ENCODE assay signal across 5 cellular contexts in the genomic region with DNA sequence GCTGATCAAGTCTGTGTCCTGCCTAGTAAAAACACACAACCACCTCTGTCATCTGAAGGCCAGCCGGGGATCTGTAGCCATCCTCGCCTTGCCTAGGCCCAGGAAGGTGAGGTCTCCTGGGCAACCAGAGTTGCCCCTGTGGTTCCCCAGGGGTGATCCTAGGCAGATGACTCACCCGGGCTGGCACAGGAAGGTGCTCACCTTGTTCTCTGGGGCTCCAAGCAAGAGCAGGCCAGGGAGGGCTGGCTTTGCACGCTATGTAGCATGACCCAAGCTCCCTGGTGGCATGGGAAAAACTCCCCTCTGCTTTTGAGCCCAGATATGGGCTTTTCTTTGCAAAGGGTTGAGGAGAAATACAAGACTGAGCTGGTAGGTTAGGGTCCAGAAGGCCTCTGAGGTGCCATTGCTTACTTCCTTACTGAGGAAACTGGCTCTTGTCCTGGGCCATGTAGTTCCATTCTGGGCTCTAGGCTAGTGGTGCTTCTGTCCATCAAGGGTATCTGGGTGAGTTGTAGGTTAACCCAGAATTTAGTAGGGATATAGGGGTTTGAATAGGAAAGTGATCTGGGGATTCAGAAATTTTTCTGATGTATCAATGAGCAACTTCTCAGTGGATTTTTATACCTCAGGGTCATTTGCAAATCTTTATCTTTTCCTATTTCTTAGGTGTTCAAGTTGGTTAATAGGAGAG.
A peak's percentile ranks its signal among the peaks of the same experiment; 100 is the strongest.
TF ChIP-seq lines count a peak whose summit lies in the region.

No MANE protein-coding gene starts in this region.

TF ChIP-seq in SK-N-SH treated with all-trans-retinoic acid at 6 μM for 48 hours, 23 proteins besides CTCF, POLR2A, EP300 and RAD21 (continues in another document):
- TF ChIP-seq ZFP30 (CRISPR knock-in tag; IDR thresholded peaks at IDR 0.05): no peak
- TF ChIP-seq, protein P1, sequence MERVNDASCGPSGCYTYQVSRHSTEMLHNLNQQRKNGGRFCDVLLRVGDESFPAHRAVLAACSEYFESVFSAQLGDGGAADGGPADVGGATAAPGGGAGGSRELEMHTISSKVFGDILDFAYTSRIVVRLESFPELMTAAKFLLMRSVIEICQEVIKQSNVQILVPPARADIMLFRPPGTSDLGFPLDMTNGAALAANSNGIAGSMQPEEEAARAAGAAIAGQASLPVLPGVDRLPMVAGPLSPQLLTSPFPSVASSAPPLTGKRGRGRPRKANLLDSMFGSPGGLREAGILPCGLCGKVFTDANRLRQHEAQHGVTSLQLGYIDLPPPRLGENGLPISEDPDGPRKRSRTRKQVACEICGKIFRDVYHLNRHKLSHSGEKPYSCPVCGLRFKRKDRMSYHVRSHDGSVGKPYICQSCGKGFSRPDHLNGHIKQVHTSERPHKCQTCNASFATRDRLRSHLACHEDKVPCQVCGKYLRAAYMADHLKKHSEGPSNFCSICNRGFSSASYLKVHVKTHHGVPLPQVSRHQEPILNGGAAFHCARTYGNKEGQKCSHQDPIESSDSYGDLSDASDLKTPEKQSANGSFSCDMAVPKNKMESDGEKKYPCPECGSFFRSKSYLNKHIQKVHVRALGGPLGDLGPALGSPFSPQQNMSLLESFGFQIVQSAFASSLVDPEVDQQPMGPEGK (CRISPR knock-in tag; IDR thresholded peaks at IDR 0.05; ENCODE audit: borderline replicate concordance): no peak
- TF ChIP-seq OSR1 (CRISPR knock-in tag; IDR thresholded peaks at IDR 0.05): no peak
- no peak for TF ChIP-seq RARB (CRISPR knock-in tag; IDR thresholded peaks at IDR 0.05)
- no peak for TF ChIP-seq GLIS3 (CRISPR knock-in tag; IDR thresholded peaks at IDR 0.05)
- no peak for TF ChIP-seq ARNTL (CRISPR knock-in tag; IDR thresholded peaks at IDR 0.05; ENCODE audit: borderline replicate concordance, low read depth)
- TF ChIP-seq PPARA (CRISPR knock-in tag; IDR thresholded peaks at IDR 0.05; ENCODE audit: borderline replicate concordance): no peak
- no peak for TF ChIP-seq BACH2 (CRISPR knock-in tag; IDR thresholded peaks at IDR 0.05; ENCODE audit: borderline replicate concordance)
- no peak for TF ChIP-seq ESRRG (CRISPR knock-in tag; IDR thresholded peaks at IDR 0.05)
- TF ChIP-seq ISL1 (CRISPR knock-in tag; IDR thresholded peaks at IDR 0.05): no peak

TF ChIP-seq in SK-N-SH, 30 proteins besides CTCF, POLR2A, EP300 and RAD21:
- no peak for TF ChIP-seq YY1 (IDR thresholded peaks at IDR 0.05; ENCODE audit: low read depth)
- TF ChIP-seq MEF2A (IDR thresholded peaks at IDR 0.05; ENCODE audit: borderline replicate concordance, low read depth): no peak
- no peak for TF ChIP-seq SIN3A (IDR thresholded peaks at IDR 0.05; ENCODE audit: borderline replicate concordance, low read depth, low read length)
- TF ChIP-seq MXI1 (IDR thresholded peaks at IDR 0.05; ENCODE audit: low read depth, low read length): no peak
- TF ChIP-seq POLR2AphosphoS5 (IDR thresholded peaks at IDR 0.05; ENCODE audit: low read depth, low read length): no peak
- TF ChIP-seq, protein P2, sequence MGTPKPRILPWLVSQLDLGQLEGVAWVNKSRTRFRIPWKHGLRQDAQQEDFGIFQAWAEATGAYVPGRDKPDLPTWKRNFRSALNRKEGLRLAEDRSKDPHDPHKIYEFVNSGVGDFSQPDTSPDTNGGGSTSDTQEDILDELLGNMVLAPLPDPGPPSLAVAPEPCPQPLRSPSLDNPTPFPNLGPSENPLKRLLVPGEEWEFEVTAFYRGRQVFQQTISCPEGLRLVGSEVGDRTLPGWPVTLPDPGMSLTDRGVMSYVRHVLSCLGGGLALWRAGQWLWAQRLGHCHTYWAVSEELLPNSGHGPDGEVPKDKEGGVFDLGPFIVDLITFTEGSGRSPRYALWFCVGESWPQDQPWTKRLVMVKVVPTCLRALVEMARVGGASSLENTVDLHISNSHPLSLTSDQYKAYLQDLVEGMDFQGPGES (IDR thresholded peaks at IDR 0.05; ENCODE audit: low read depth, low read length): no peak
- TF ChIP-seq SMC3 (IDR thresholded peaks at IDR 0.05; ENCODE audit: low read depth, low read length): no peak

TF ChIP-seq in HCT116, 20 proteins besides CTCF, POLR2A, EP300 and RAD21:
- TF ChIP-seq ZFX (IDR thresholded peaks at IDR 0.05): no peak
- 0 out of 2 replicates have a peak, but pooled peaks have one; percentile 16 for TF ChIP-seq POLR2AphosphoS5 (IDR thresholded peaks at IDR 0.05; ENCODE audit: low read depth, low read length)
- TF ChIP-seq ELF1 (IDR thresholded peaks at IDR 0.05; ENCODE audit: borderline replicate concordance, low read depth): no peak
- no peak for TF ChIP-seq YY1 (IDR thresholded peaks at IDR 0.05; ENCODE audit: extremely low read depth, insufficient replicate concordance, low read depth, low read length)
- no peak for TF ChIP-seq EZH2 (IDR thresholded peaks at IDR 0.05)

TF ChIP-seq in K562, 482 proteins besides CTCF, POLR2A, EP300 and RAD21:
- TF ChIP-seq XRCC3 (IDR thresholded peaks at IDR 0.05) (no peak), ZKSCAN8 (CRISPR knock-in tag; IDR thresholded peaks at IDR 0.05) (no peak), GTF2F1 (IDR thresholded peaks at IDR 0.05; ENCODE audit: low read depth, low read length) (no peak), SIN3A (IDR thresholded peaks at IDR 0.05; ENCODE audit: borderline replicate concordance in 2 of 2, control insufficient read depth in 1 of 2, low read depth in 2 of 2, low read length in 2 of 2) (no peak), BRCA1 (IDR thresholded peaks at IDR 0.05) (no peak), BRCA1 (CRISPR knock-in tag; IDR thresholded peaks at IDR 0.05) (no peak), ZBTB33 (CRISPR knock-in tag; IDR thresholded peaks at IDR 0.05) (no peak), TCF7L2 (IDR thresholded peaks at IDR 0.05; ENCODE audit: low read depth, low read length) (no peak), NFIC (IDR thresholded peaks at IDR 0.05) (no peak), RBM14 (IDR thresholded peaks at IDR 0.05; ENCODE audit: borderline replicate concordance, insufficient read depth, low read depth, low read length) (no peak), ZNF143 (CRISPR knock-in tag; IDR thresholded peaks at IDR 0.05) (no peak), PHF8 (IDR thresholded peaks at IDR 0.05; ENCODE audit: borderline replicate concordance, low read length) (no peak), FOXJ2 (tag; IDR thresholded peaks at IDR 0.05) (no peak), ZNF77 (CRISPR knock-in tag; IDR thresholded peaks at IDR 0.05) (no peak), ZNF717 (CRISPR knock-in tag; IDR thresholded peaks at IDR 0.05) (no peak), DMBX1 (CRISPR knock-in tag; IDR thresholded peaks at IDR 0.05; ENCODE audit: borderline replicate concordance) (no peak), HINFP (tag; conservative IDR thresholded peaks at IDR 0.05; ENCODE audit: low read depth) (no peak), ZKSCAN1 (IDR thresholded peaks at IDR 0.05; ENCODE audit: low read depth, low read length) (no peak), MEIS2 (IDR thresholded peaks at IDR 0.05; ENCODE audit: partially characterized antibody) (no peak)
- TF ChIP-seq, protein P3, sequence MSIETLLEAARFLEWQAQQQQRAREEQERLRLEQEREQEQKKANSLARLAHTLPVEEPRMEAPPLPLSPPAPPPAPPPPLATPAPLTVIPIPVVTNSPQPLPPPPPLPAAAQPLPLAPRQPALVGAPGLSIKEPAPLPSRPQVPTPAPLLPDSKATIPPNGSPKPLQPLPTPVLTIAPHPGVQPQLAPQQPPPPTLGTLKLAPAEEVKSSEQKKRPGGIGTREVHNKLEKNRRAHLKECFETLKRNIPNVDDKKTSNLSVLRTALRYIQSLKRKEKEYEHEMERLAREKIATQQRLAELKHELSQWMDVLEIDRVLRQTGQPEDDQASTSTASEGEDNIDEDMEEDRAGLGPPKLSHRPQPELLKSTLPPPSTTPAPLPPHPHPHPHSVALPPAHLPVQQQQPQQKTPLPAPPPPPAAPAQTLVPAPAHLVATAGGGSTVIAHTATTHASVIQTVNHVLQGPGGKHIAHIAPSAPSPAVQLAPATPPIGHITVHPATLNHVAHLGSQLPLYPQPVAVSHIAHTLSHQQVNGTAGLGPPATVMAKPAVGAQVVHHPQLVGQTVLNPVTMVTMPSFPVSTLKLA (conservative IDR thresholded peaks at IDR 0.05): no peak

TF ChIP-seq in neural cell, 6 proteins besides CTCF, POLR2A, EP300 and RAD21:
- no peak for TF ChIP-seq SMC3 (conservative IDR thresholded peaks at IDR 0.05; ENCODE audit: poor library complexity)
- peak; percentile 7 for TF ChIP-seq POLR2AphosphoS5 (IDR thresholded peaks at IDR 0.05)
